Comparison of ENCODE assay signal across 1 cellular context in the genomic region with DNA sequence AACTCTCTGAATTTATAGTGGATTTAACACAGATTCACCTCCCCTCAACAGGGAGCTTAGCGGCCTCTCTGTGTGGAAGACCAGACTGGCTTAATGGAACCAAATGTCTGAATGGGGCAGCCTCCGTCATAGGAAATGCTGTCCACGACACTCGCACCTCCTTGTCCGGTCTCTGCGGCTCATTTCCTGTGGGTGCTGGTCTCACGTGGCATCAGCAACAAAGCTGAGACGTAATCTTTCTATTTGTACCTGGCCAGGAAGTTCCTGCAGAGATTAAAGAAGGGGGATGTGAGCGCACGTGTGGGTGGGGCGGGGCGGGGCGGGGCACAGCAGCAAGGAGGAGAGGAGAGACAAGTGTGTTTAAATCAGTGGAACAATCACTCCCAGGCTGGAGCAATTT.
TF ChIP-seq lines count a peak whose summit lies in the region.

No MANE protein-coding gene starts in this region.

TF ChIP-seq in SK-N-SH treated with all-trans-retinoic acid at 6 μM for 48 hours, 23 proteins besides CTCF, POLR2A, EP300 and RAD21 (continued from another document):
- TF ChIP-seq TSHZ2 (CRISPR knock-in tag; IDR thresholded peaks at IDR 0.05) (no peak), PPARA (CRISPR knock-in tag; IDR thresholded peaks at IDR 0.05; ENCODE audit: borderline replicate concordance) (no peak), RARB (CRISPR knock-in tag; IDR thresholded peaks at IDR 0.05) (no peak)
TF ChIP-seq in SK-N-SH treated with all-trans-retinoic acid at 6 μM for 48 hours: peak in this region for 0.
